9 cellular contexts compared by ENCODE assay signal in the genomic region with DNA sequence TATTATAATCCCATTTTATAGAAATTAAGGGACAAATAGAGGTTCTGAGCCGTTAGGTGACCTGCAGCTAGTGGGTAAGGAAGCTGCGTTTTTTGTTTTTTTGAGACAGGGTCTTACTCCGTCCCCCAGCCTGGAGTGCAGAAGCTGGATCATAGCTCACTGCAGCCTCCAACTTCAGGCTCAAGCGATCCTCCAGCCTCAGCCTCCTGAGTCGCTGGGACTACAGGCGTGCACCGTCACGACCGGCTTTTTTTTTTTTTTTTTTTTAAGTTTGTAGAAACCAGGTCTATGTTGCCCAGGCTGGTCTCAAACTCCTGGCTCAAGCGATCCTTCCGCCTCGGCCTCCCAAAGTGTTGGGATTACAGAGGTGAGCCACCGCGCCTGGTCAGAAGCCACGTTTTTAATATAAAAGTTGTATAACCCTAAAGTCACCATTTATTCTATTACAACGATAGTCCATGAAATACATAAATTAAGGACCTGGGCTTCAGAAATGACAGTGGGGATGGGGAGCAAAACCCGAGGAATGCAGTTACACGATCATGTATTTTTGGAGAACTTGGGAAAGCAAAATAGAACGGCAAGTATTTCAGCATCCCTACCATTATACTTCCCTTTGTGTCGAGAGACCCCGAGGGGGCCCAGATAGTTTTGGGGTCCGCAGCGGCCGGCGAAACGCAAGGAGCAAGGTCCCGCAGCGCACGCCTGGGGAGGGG. TPM values are rescaled to one million over a fixed set of nuclear protein-coding genes. Genes with fewer than 3 reads are reported as not detected.
DNase-seq lines count a peak whose midpoint lies in the region; ATAC-seq, FAIRE-seq and TF ChIP-seq lines count a peak whose summit lies in the region.
"Had no signal": no experiment of that assay in that cellular context is flagged by ENCODE, and none has a peak within 500 bp of the region (broad histone marks: within the 10 kb centered on the region; RNA-seq: fewer than 3 reads in every experiment).

No MANE protein-coding gene starts in this region.

- DNase-seq in activated T-cell treated with anti-CD3 and anti-CD28 coated beads, Interleukin-2, amount 50 U/mL, for 72 hours = no peak
- no peak for DNase-seq in activated T-cell treated with anti-CD3 and anti-CD28 coated beads, Interleukin-2, amount 50 U/mL, for 1 hour
- DNase-seq in activated naive CD4-positive, alpha-beta T cell treated with anti-CD3 and anti-CD28 coated beads, Interleukin-2, amount 50 U/mL, for 72 hours (ENCODE audit: low spot score in 2 of 2) = no peak
- DNase-seq in HepG2 (ENCODE audit: low spot score) (no peak), type B pancreatic cell (ENCODE audit: extremely low spot score, unreplicated experiment) (no peak), hypothalamus (lab: John Stamatoyannopoulos, UW) (no peak)

- no peaks in the 10 kb centered on the region for H3K9me3 Mint-ChIP-seq in activated T-cell treated with anti-CD3 and anti-CD28 coated beads, Interleukin-2, amount 50 U/mL, for 72 hours
- no peaks in the 10 kb centered on the region for H3K9me3 Mint-ChIP-seq in activated naive CD4-positive, alpha-beta T cell treated with anti-CD3 and anti-CD28 coated beads, Interleukin-2, amount 50 U/mL, for 72 hours
- H3K9me3 Mint-ChIP-seq in type B pancreatic cell = no peaks in the 10 kb centered on the region

- H3K27me3 ChIP-seq in HepG2 (ENCODE audit: control insufficient read depth in 1 of 2, insufficient read depth in 2 of 2, low read length in 2 of 2) = no peaks in the 10 kb centered on the region; a peak in 1 of 5 replicates

- peak overlapping the region; percentile 52 for H3K27ac ChIP-seq in HepG2 (ENCODE audit: extremely low read length, insufficient read depth, low read length)

- TF ChIP-seq EP300 in HepG2 (IDR thresholded peaks at IDR 0.05; ENCODE audit: low read depth in 2 of 2, low read length in 2 of 2) = no peak
- no peak for TF ChIP-seq EP300 in HepG2 (CRISPR knock-in tag; IDR thresholded peaks at IDR 0.05; ENCODE audit: borderline replicate concordance)

- no peaks in the 10 kb centered on the region for H4K20me1 ChIP-seq in HepG2 (ENCODE audit: insufficient read depth, low read length)

- no peak overlapping the region for H2AFZ ChIP-seq in HepG2 (ENCODE audit: low read length)

- H3K4me1 ChIP-seq in HepG2 (ENCODE audit: insufficient read depth, low read length) = peaks cover 21% of the 10 kb centered on the region

- no peak for FAIRE-seq in HepG2 (lab: Jason Lieb, UNC)

- H3K36me3 Mint-ChIP-seq in activated T-cell treated with anti-CD3 and anti-CD28 coated beads, Interleukin-2, amount 50 U/mL, for 72 hours (ENCODE audit: insufficient read depth in 2 of 2) = peaks cover 6 to 12% of the 10 kb centered on the region in 2 donors
- H3K36me3 Mint-ChIP-seq in activated naive CD4-positive, alpha-beta T cell treated with anti-CD3 and anti-CD28 coated beads, Interleukin-2, amount 50 U/mL, for 72 hours = peaks cover 12 to 30% of the 10 kb centered on the region in 2 donors
- H3K36me3 Mint-ChIP-seq in type B pancreatic cell = peaks cover 14% of the 10 kb centered on the region

- 14% methylated on average over 29 of the region's 29 CpGs for WGBS in HepG2 (ENCODE audit: low lambda C conversion rate)

- H3K4me3 Mint-ChIP-seq in activated T-cell treated with anti-CD3 and anti-CD28 coated beads, Interleukin-2, amount 50 U/mL, for 72 hours = peak overlapping the region; percentile 94 to 99
- H3K4me3 Mint-ChIP-seq in type B pancreatic cell = peak overlapping the region; percentile 93

- H3K4me1 Mint-ChIP-seq in activated T-cell treated with anti-CD3 and anti-CD28 coated beads, Interleukin-2, amount 50 U/mL, for 72 hours (ENCODE audit: low read depth) = peaks cover 40% of the 10 kb centered on the region
- H3K4me1 Mint-ChIP-seq in type B pancreatic cell (ENCODE audit: unreplicated experiment) = peaks cover 9% of the 10 kb centered on the region

- H3K36me3 ChIP-seq in HepG2 (replicated peaks in 1 of 2; ENCODE audit: control insufficient read depth in 1 of 2, insufficient read depth in 2 of 2, low read length in 2 of 2) = peaks cover 5 to 18% of the 10 kb centered on the region in 2 experiments; a peak in 3 of 5 replicates

- no peak for TF ChIP-seq CTCF in HepG2 (CRISPR knock-in tag; IDR thresholded peaks at IDR 0.05)
- TF ChIP-seq CTCF in type B pancreatic cell (conservative IDR thresholded peaks at IDR 0.05) = no peak

- intact Hi-C loops in HepG2 (cut with micrococcal nuclease; ENCODE audit: unreplicated experiment) = loop anchor here (10.0 kb wide), 1 partner anchor 340 kb away; no protein-coding TSS in a partner anchor

- no peak for ATAC-seq in activated T-cell treated with anti-CD3 and anti-CD28 coated beads, Interleukin-2, amount 50 U/mL, for 72 hours (replicated peaks in 1 of 2)
- ATAC-seq in activated naive CD4-positive, alpha-beta T cell treated with anti-CD3 and anti-CD28 coated beads, Interleukin-2, amount 50 U/mL, for 72 hours = no peak
- ATAC-seq in HepG2 (no peak; the same call in 2 of the 3 replicates), HG03432 (IDR thresholded peaks at IDR 0.05; ENCODE audit: unreplicated experiment) (no peak), GM18517 (IDR thresholded peaks at IDR 0.05; ENCODE audit: unreplicated experiment) (no peak)

- TF ChIP-seq POLR2A in HepG2 (IDR thresholded peaks at IDR 0.05; ENCODE audit: insufficient read depth in 1 of 2, low read depth in 2 of 2, low read length in 2 of 2) = no peak

- POLR2A ChIA-PET in HepG2 (lab: Yijun Ruan, JAX) = interaction anchor here (0.7 to 1.4 kb wide), 3 partner anchors 92 to 118 kb away, joined by 3 to 5 read pairs (median 4); a partner anchor contains a TSS

- TF ChIP-seq RAD21 in HepG2 (CRISPR knock-in tag; IDR thresholded peaks at IDR 0.05) = no peak

- H3K9ac ChIP-seq in HepG2 (ENCODE audit: insufficient read depth, low read depth, low read length) = peak overlapping the region; percentile 84

- H3K4me2 ChIP-seq in HepG2 (ENCODE audit: low read depth, low read length) = peak overlapping the region; percentile 80

- peak overlapping the region; percentile 85 to 98 (median 96) for H3K4me3 ChIP-seq in HepG2 (replicated peaks in 1 of 3; ENCODE audit: insufficient read depth in 1 of 3, low read depth in 2 of 3, low read length in 3 of 3)

- CTCF ChIA-PET in HepG2 (lab: Yijun Ruan, JAX; ENCODE audit: low intra/inter-chr PET ratio, low total read pairs) = interaction anchor here (1.7 kb wide), 1 partner anchor 113 kb away, joined by 16 read pairs; no protein-coding TSS in a partner anchor

- in situ Hi-C loops in HepG2 (cut with HindIII; ENCODE audit: extremely low pct_ligation_motif_present, low pct_unique_long_range_greater_than_20kb) = loop anchor here (5.0 kb wide), 1 partner anchor 93 kb away; a partner anchor contains a TSS

- TSS peak; percentile 63 for BruUV-seq in HepG2 (replicated peaks; lab: Mats Ljungman, UMichigan)

- H3K9me3 ChIP-seq in HepG2 (ENCODE audit: low read length) = no peaks in the 10 kb centered on the region

- H3K27ac Mint-ChIP-seq in activated T-cell treated with anti-CD3 and anti-CD28 coated beads, Interleukin-2, amount 50 U/mL, for 72 hours = peak overlapping the region; percentile 95
- peak overlapping the region; percentile 97 to 98 for H3K27ac Mint-ChIP-seq in activated naive CD4-positive, alpha-beta T cell treated with anti-CD3 and anti-CD28 coated beads, Interleukin-2, amount 50 U/mL, for 72 hours
- peak overlapping the region; percentile 79 for H3K27ac Mint-ChIP-seq in type B pancreatic cell

- no peaks in the 10 kb centered on the region for H3K27me3 Mint-ChIP-seq in activated T-cell treated with anti-CD3 and anti-CD28 coated beads, Interleukin-2, amount 50 U/mL, for 72 hours (ENCODE audit: low read depth)
- peaks cover 11% of the 10 kb centered on the region for H3K27me3 Mint-ChIP-seq in type B pancreatic cell

- peaks cover 24% of the 10 kb centered on the region for H3K79me2 ChIP-seq in HepG2 (ENCODE audit: insufficient read depth, low read length)

RNA-seq across cellular contexts. Expression of a gene that starts 0.6 kb away (rescaled TPM):
- 10 to 100 TPM; 29.3 to 39.3 TPM for total RNA-seq in activated T-cell treated with anti-CD3 and anti-CD28 coated beads, Interleukin-2, amount 50 U/mL, for 72 hours
- total RNA-seq in activated naive CD4-positive, alpha-beta T cell treated with anti-CD3 and anti-CD28 coated beads, Interleukin-2, amount 50 U/mL, for 72 hours = 10 to 100 TPM; 22.0 to 33.9 TPM
- total RNA-seq in HepG2 (2016; rRNA removed; fragmentation: Illumina TruSeq; extraction: Trizol) (45.7 and 46.0 TPM in 2 replicates), type B pancreatic cell (ENCODE audit: low replicate concordance) (19.8 and 29.9 TPM in 2 replicates)
- total RNA-seq in HepG2 (2016; cell fraction: cytosol; rRNA removed; fragmentation: Illumina TruSeq; extraction: Trizol; ENCODE audit: low read depth) = 17.6 and 22.5 TPM in 2 replicates
- total RNA-seq in HepG2 (2016; cell fraction: insoluble cytoplasmic fraction; rRNA removed; fragmentation: Illumina TruSeq; extraction: Trizol) = 43.0 and 53.0 TPM in 2 replicates
- 19.9 and 22.6 TPM in 2 replicates for total RNA-seq in HepG2 (2016; cell fraction: membrane; rRNA removed; fragmentation: Illumina TruSeq; extraction: Trizol)
- 40.8 and 46.9 TPM in 2 replicates for total RNA-seq in HepG2 (2016; cell fraction: nucleus; rRNA removed; fragmentation: Illumina TruSeq; extraction: Trizol)
- 12.3 and 16.5 TPM in 2 replicates for polyA plus RNA-seq in HepG2 (2011; rRNA removed)
- polyA plus RNA-seq in HepG2 (2011; cell fraction: cytosol; rRNA removed) = 9.0 and 11.1 TPM in 2 replicates
- polyA plus RNA-seq in HepG2 (2011; cell fraction: nucleus; rRNA removed) = 7.9 and 8.7 TPM in 2 replicates
- polyA plus RNA-seq in HepG2 (2012) = 14.6 and 19.3 TPM in 2 replicates
- 10.6 and 11.2 TPM in 2 replicates for polyA plus RNA-seq in HepG2 (2016; cell fraction: cytosol; fragmentation: Illumina TruSeq; extraction: Trizol; ENCODE audit: low read depth)
- 44.8 and 47.0 TPM in 2 replicates for polyA plus RNA-seq in HepG2 (2016; cell fraction: insoluble cytoplasmic fraction; fragmentation: Illumina TruSeq; extraction: Trizol; ENCODE audit: low read depth)
- 14.9 and 17.6 TPM in 2 replicates for polyA plus RNA-seq in HepG2 (2016; cell fraction: membrane; fragmentation: Illumina TruSeq; extraction: Trizol; ENCODE audit: low read depth)
- polyA plus RNA-seq in HepG2 (2016; cell fraction: nucleus; fragmentation: Illumina TruSeq; extraction: Trizol; ENCODE audit: insufficient read depth, low read depth) = 45.2 and 47.7 TPM in 2 replicates
- polyA minus RNA-seq in HepG2 (2011; rRNA and poly(A)+ RNA removed; ENCODE audit: low replicate concordance) = 10.6 and 12.8 TPM in 2 replicates
- polyA minus RNA-seq in HepG2 (2011; cell fraction: cytosol; rRNA and poly(A)+ RNA removed) = 6.8 and 7.7 TPM in 2 replicates
- 28.5 and 31.5 TPM in 2 replicates for polyA minus RNA-seq in HepG2 (2011; cell fraction: nucleus; rRNA and poly(A)+ RNA removed)

RNA-seq across cellular contexts. Expression of a gene that starts 27.1 kb away (rescaled TPM):
- not detected for total RNA-seq in activated T-cell treated with anti-CD3 and anti-CD28 coated beads, Interleukin-2, amount 50 U/mL, for 72 hours
- not detected for total RNA-seq in activated naive CD4-positive, alpha-beta T cell treated with anti-CD3 and anti-CD28 coated beads, Interleukin-2, amount 50 U/mL, for 72 hours
- not detected in 2 replicates for total RNA-seq in HepG2 (2016; rRNA removed; fragmentation: Illumina TruSeq; extraction: Trizol)
- total RNA-seq in HepG2 (2016; cell fraction: cytosol; rRNA removed; fragmentation: Illumina TruSeq; extraction: Trizol; ENCODE audit: low read depth) = not detected in 2 replicates
- not detected in 2 replicates for total RNA-seq in HepG2 (2016; cell fraction: insoluble cytoplasmic fraction; rRNA removed; fragmentation: Illumina TruSeq; extraction: Trizol)
- total RNA-seq in HepG2 (2016; cell fraction: membrane; rRNA removed; fragmentation: Illumina TruSeq; extraction: Trizol) = not detected in 2 replicates
- total RNA-seq in HepG2 (2016; cell fraction: nucleus; rRNA removed; fragmentation: Illumina TruSeq; extraction: Trizol) = not detected in 2 replicates
- polyA plus RNA-seq in HepG2 (2011; rRNA removed) = 0.51 and 0.53 TPM in 2 replicates
- polyA plus RNA-seq in HepG2 (2011; cell fraction: cytosol; rRNA removed) = 0.40 and 0.69 TPM in 2 replicates
- not detected in 2 replicates for polyA plus RNA-seq in HepG2 (2011; cell fraction: nucleus; rRNA removed)
- 0.12 TPM in 1 of 2 replicates, not detected in the other for polyA plus RNA-seq in HepG2 (2012)
- polyA plus RNA-seq in HepG2 (2016; cell fraction: cytosol; fragmentation: Illumina TruSeq; extraction: Trizol; ENCODE audit: low read depth) = not detected in 2 replicates
- not detected in 2 replicates for polyA plus RNA-seq in HepG2 (2016; cell fraction: insoluble cytoplasmic fraction; fragmentation: Illumina TruSeq; extraction: Trizol; ENCODE audit: low read depth)
- not detected in 2 replicates for polyA plus RNA-seq in HepG2 (2016; cell fraction: membrane; fragmentation: Illumina TruSeq; extraction: Trizol; ENCODE audit: low read depth)
- not detected in 2 replicates for polyA plus RNA-seq in HepG2 (2016; cell fraction: nucleus; fragmentation: Illumina TruSeq; extraction: Trizol; ENCODE audit: insufficient read depth, low read depth)
- polyA minus RNA-seq in HepG2 (2011; rRNA and poly(A)+ RNA removed; ENCODE audit: low replicate concordance) = 0.68 TPM in 1 of 2 replicates, not detected in the other
- not detected in 2 replicates for polyA minus RNA-seq in HepG2 (2011; cell fraction: cytosol; rRNA and poly(A)+ RNA removed)
- polyA minus RNA-seq in HepG2 (2011; cell fraction: nucleus; rRNA and poly(A)+ RNA removed) = not detected in 2 replicates
- not detected in 2 replicates for total RNA-seq in type B pancreatic cell (ENCODE audit: low replicate concordance)
- polyA plus RNA-seq: adipose tissue had no signal

RNA-seq across cellular contexts. Expression of a gene that starts 59.2 kb away (rescaled TPM):
- total RNA-seq in activated T-cell treated with anti-CD3 and anti-CD28 coated beads, Interleukin-2, amount 50 U/mL, for 72 hours = under 1 TPM; 0.25 to 0.70 TPM
- under 1 TPM; 0.05 to 0.43 TPM for total RNA-seq in activated naive CD4-positive, alpha-beta T cell treated with anti-CD3 and anti-CD28 coated beads, Interleukin-2, amount 50 U/mL, for 72 hours
- 0.22 and 0.53 TPM in 2 replicates for total RNA-seq in HepG2 (2016; rRNA removed; fragmentation: Illumina TruSeq; extraction: Trizol)
- not detected in 2 replicates for total RNA-seq in HepG2 (2016; cell fraction: cytosol; rRNA removed; fragmentation: Illumina TruSeq; extraction: Trizol; ENCODE audit: low read depth)
- 0.25 and 0.45 TPM in 2 replicates for total RNA-seq in HepG2 (2016; cell fraction: insoluble cytoplasmic fraction; rRNA removed; fragmentation: Illumina TruSeq; extraction: Trizol)
- 0.10 and 0.22 TPM in 2 replicates for total RNA-seq in HepG2 (2016; cell fraction: membrane; rRNA removed; fragmentation: Illumina TruSeq; extraction: Trizol)
- 1.6 and 2.1 TPM in 2 replicates for total RNA-seq in HepG2 (2016; cell fraction: nucleus; rRNA removed; fragmentation: Illumina TruSeq; extraction: Trizol)
- polyA plus RNA-seq in HepG2 (2011; rRNA removed) = 0.22 and 0.26 TPM in 2 replicates
- polyA plus RNA-seq in HepG2 (2011; cell fraction: cytosol; rRNA removed) = 0.03 and 0.06 TPM in 2 replicates
- polyA plus RNA-seq in HepG2 (2011; cell fraction: nucleus; rRNA removed) = 0.63 and 0.69 TPM in 2 replicates
- 0.15 and 0.25 TPM in 2 replicates for polyA plus RNA-seq in HepG2 (2012)
- polyA plus RNA-seq in HepG2 (2016; cell fraction: cytosol; fragmentation: Illumina TruSeq; extraction: Trizol; ENCODE audit: low read depth) = 0.02 TPM in 1 of 2 replicates, not detected in the other
- polyA plus RNA-seq in HepG2 (2016; cell fraction: insoluble cytoplasmic fraction; fragmentation: Illumina TruSeq; extraction: Trizol; ENCODE audit: low read depth) = 0.19 and 0.21 TPM in 2 replicates
- 0.03 and 0.06 TPM in 2 replicates for polyA plus RNA-seq in HepG2 (2016; cell fraction: membrane; fragmentation: Illumina TruSeq; extraction: Trizol; ENCODE audit: low read depth)
- 4.5 and 7.4 TPM in 2 replicates for polyA plus RNA-seq in HepG2 (2016; cell fraction: nucleus; fragmentation: Illumina TruSeq; extraction: Trizol; ENCODE audit: insufficient read depth, low read depth)
- 0.04 TPM in 1 of 2 replicates, not detected in the other for polyA minus RNA-seq in HepG2 (2011; rRNA and poly(A)+ RNA removed; ENCODE audit: low replicate concordance)
- polyA minus RNA-seq in HepG2 (2011; cell fraction: cytosol; rRNA and poly(A)+ RNA removed) = not detected in 2 replicates
- polyA minus RNA-seq in HepG2 (2011; cell fraction: nucleus; rRNA and poly(A)+ RNA removed) = 0.50 and 0.77 TPM in 2 replicates
- total RNA-seq in type B pancreatic cell (ENCODE audit: low replicate concordance) = 20.5 and 45.5 TPM in 2 replicates
